Comparison of ENCODE assay signal across 22 cellular contexts in the genomic region with DNA sequence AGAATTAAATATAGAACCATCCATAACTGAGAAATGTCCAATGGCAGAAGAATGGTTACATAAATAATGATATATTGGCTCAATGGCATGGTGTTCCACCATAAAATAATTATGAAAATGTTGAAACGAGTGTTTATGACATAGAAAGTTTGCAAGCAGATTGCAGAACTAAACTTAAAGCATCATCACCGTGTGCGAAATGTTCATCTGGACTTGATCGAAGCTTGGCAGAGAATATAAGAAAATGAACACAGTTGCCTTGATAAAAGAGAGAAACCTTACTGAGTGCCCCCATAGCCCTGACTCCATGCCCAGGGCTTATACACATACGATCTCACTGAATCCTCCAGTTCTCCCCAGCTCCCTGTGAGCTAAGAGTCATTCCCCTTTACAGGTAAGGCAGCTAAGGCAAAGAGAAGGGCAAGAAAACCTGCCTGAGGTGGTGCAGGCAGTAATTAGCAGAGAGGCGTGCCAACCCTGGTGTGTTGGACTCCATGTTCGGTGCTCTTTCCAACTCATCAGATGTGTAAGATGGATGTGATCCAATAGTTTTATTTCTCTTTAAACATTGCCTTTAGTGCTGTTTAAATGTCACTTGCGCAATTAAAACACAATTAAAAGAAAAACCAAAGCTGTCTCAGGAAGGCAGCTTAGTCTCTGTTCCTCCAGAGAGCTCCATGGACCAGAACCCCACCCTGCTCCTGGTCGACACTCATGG. TPM values are rescaled to one million over a fixed set of nuclear protein-coding genes. Genes with fewer than 3 reads are reported as not detected.
DNase-seq lines count a peak whose midpoint lies in the region; ATAC-seq and TF ChIP-seq lines count a peak whose summit lies in the region.
"Had no signal": no experiment of that assay in that cellular context is flagged by ENCODE, and none has a peak within 500 bp of the region (broad histone marks: within the 10 kb centered on the region; RNA-seq: fewer than 3 reads in every experiment).

No MANE protein-coding gene starts in this region.

- 93 to 97% methylated on average over 6 to 9 of the region's 9 CpGs for WGBS in endodermal cell (ENCODE audit: insufficient coverage in 1 of 2, insufficient read length in 1 of 2), 2 experiments
- 81 to 83% (median 81%) methylated on average over 9 of the region's 9 CpGs for WGBS in ovary, 3 donors

- TF ChIP-seq CTCF in endodermal cell (conservative IDR thresholded peaks at IDR 0.05) (no peak), ovary (IDR thresholded peaks at IDR 0.05) (no peak)

- peak; percentile 13 for DNase-seq in activated CD8-positive, alpha-beta memory T cell treated with anti-CD3 and anti-CD28 coated beads, Interleukin-2, amount 50 U/mL, for 48 hours
- DNase-seq in activated CD8-positive, alpha-beta memory T cell treated with anti-CD3 and anti-CD28 coated beads, Interleukin-2, amount 10 ng/mL, durations not matched to agents 7 days and 5 days = no peak
- DNase-seq in endodermal cell = peak; percentile 19
- no peak for DNase-seq in ovary
- DNase-seq: 8988T; C1 segment of cervical spinal cord; CD8-positive, alpha-beta memory T cell; DMS53; GDM1; MM.1S; NCI-H1048; NCI-H1417 treated with DMSO at 0.1 percent for 48 hours; NCI-H187 treated with DMSO at 0.1 percent for 48 hours; NCI-H2227 treated with DMSO at 0.1 percent for 48 hours; NCI-H510A; NCI-H748 treated with DMSO at 0.1 percent for 48 hours had no signal

- no peak overlapping the region for H3K27ac Mint-ChIP-seq in activated CD8-positive, alpha-beta memory T cell treated with anti-CD3 and anti-CD28 coated beads, Interleukin-2, amount 10 ng/mL, durations not matched to agents 7 days and 5 days
- no peak overlapping the region for H3K27ac Mint-ChIP-seq in endodermal cell

- H3K27me3 Mint-ChIP-seq in activated CD8-positive, alpha-beta memory T cell treated with anti-CD3 and anti-CD28 coated beads, Interleukin-2, amount 10 ng/mL, durations not matched to agents 7 days and 5 days = peaks cover 2% of the 10 kb centered on the region
- peaks cover 7% of the 10 kb centered on the region for H3K27me3 Mint-ChIP-seq in endodermal cell (ENCODE audit: insufficient read depth)

- H3K27ac ChIP-seq in endodermal cell (ENCODE audit: low read depth, low read length) (no peak overlapping the region), mucosa of rectum (ENCODE audit: low read depth in 2 of 2, low read length in 2 of 2) (peak overlapping the region; percentile 32 to 59), ovary (no peak overlapping the region)

- CTCF ChIA-PET in activated CD8-positive, alpha-beta memory T cell treated with anti-CD3 and anti-CD28 coated beads, Interleukin-2, amount 10 ng/mL, durations not matched to agents 7 days and 5 days (lab: Charles Lee) = interaction anchor here (1.1 to 3.3 kb wide), 5 partner anchors 11 to 127 kb away, joined by 3 to 18 read pairs (median 4); no protein-coding TSS in a partner anchor

- H3K4me1 Mint-ChIP-seq in activated CD8-positive, alpha-beta memory T cell treated with anti-CD3 and anti-CD28 coated beads, Interleukin-2, amount 10 ng/mL, durations not matched to agents 7 days and 5 days = peaks cover 13% of the 10 kb centered on the region
- H3K4me1 Mint-ChIP-seq in endodermal cell = no peaks in the 10 kb centered on the region

- no peaks in the 10 kb centered on the region for H3K27me3 ChIP-seq in endodermal cell (ENCODE audit: control insufficient read depth, insufficient read depth, low read length, poor library complexity, severe bottlenecking)
- H3K27me3 ChIP-seq in mucosa of rectum (ENCODE audit: control insufficient read depth in 2 of 2, insufficient read depth in 2 of 2, low read length in 2 of 2) = no peaks in the 10 kb centered on the region
- H3K27me3 ChIP-seq in ovary = no peaks in the 10 kb centered on the region
- H3K27me3 ChIP-seq: Peyer's patch had no signal

- no peak for TF ChIP-seq EP300 in ovary (IDR thresholded peaks at IDR 0.05)

- H3K9me3 Mint-ChIP-seq in activated CD8-positive, alpha-beta memory T cell treated with anti-CD3 and anti-CD28 coated beads, Interleukin-2, amount 10 ng/mL, durations not matched to agents 7 days and 5 days (ENCODE audit: low read depth) = no peaks in the 10 kb centered on the region
- no peaks in the 10 kb centered on the region for H3K9me3 Mint-ChIP-seq in endodermal cell
- H3K9me3 Mint-ChIP-seq: CD8-positive, alpha-beta memory T cell had no signal

- no peaks in the 10 kb centered on the region for H3K36me3 ChIP-seq in endodermal cell (ENCODE audit: control insufficient read depth, insufficient read depth, low read length)
- H3K36me3 ChIP-seq in mucosa of rectum (ENCODE audit: control insufficient read depth in 2 of 2, insufficient read depth in 2 of 2, low read length in 2 of 2) = no peaks in the 10 kb centered on the region
- H3K36me3 ChIP-seq in ovary = no peaks in the 10 kb centered on the region
- H3K36me3 ChIP-seq: Peyer's patch had no signal

- no peaks in the 10 kb centered on the region for H3K36me3 Mint-ChIP-seq in activated CD8-positive, alpha-beta memory T cell treated with anti-CD3 and anti-CD28 coated beads, Interleukin-2, amount 10 ng/mL, durations not matched to agents 7 days and 5 days
- no peaks in the 10 kb centered on the region for H3K36me3 Mint-ChIP-seq in endodermal cell (ENCODE audit: low read depth)
- H3K36me3 Mint-ChIP-seq: CD8-positive, alpha-beta memory T cell had no signal

- intact Hi-C loops in ovary (cut with DNase I) = no loop called here

- no peak for ATAC-seq in activated CD8-positive, alpha-beta memory T cell treated with anti-CD3 and anti-CD28 coated beads, Interleukin-2, amount 10 ng/mL, durations not matched to agents 7 days and 5 days
- no peak for ATAC-seq in HG02938 (IDR thresholded peaks at IDR 0.05; ENCODE audit: unreplicated experiment)
- ATAC-seq in GM21423 (IDR thresholded peaks at IDR 0.05; ENCODE audit: unreplicated experiment) = no peak
- no peak for ATAC-seq in GM19463 (IDR thresholded peaks at IDR 0.05; ENCODE audit: unreplicated experiment)
- ATAC-seq: SK-N-SH treated with all-trans-retinoic acid at 6 μM for 48 hours had no signal

- H3K4me3 Mint-ChIP-seq in activated CD8-positive, alpha-beta memory T cell treated with anti-CD3 and anti-CD28 coated beads, Interleukin-2, amount 10 ng/mL, durations not matched to agents 7 days and 5 days = no peak overlapping the region
- no peak overlapping the region for H3K4me3 Mint-ChIP-seq in endodermal cell
- H3K4me3 Mint-ChIP-seq: CD8-positive, alpha-beta memory T cell had no signal

- no peaks in the 10 kb centered on the region for H3K9me3 ChIP-seq in endodermal cell (ENCODE audit: control insufficient read depth, low read length)
- no peaks in the 10 kb centered on the region for H3K9me3 ChIP-seq in mucosa of rectum (ENCODE audit: control insufficient read depth in 2 of 2, low read length in 2 of 2)
- no peaks in the 10 kb centered on the region for H3K9me3 ChIP-seq in ovary
- H3K9me3 ChIP-seq: Peyer's patch had no signal

- H3K4me3 ChIP-seq in endodermal cell (ENCODE audit: low read length) = no peak overlapping the region
- H3K4me3 ChIP-seq in mucosa of rectum (ENCODE audit: low read length in 2 of 2) = peak overlapping the region in 1 of 2 donors; percentile 39
- no peak overlapping the region for H3K4me3 ChIP-seq in ovary
- H3K4me3 ChIP-seq: Peyer's patch had no signal

- H3K9ac ChIP-seq in endodermal cell (ENCODE audit: extremely low read depth, low read length, poor library complexity, severe bottlenecking) = no peak overlapping the region
- peak overlapping the region in 1 of 2 donors; percentile 35 for H3K9ac ChIP-seq in mucosa of rectum (ENCODE audit: low read depth in 1 of 2, low read length in 2 of 2)

- TF ChIP-seq POLR2A in ovary (IDR thresholded peaks at IDR 0.05) = no peak

- H3K4me1 ChIP-seq in endodermal cell (ENCODE audit: control insufficient read depth, insufficient read depth, low read length) = no peaks in the 10 kb centered on the region
- H3K4me1 ChIP-seq in mucosa of rectum (ENCODE audit: control insufficient read depth in 2 of 2, insufficient read depth in 2 of 2, low read length in 2 of 2) = peaks cover 14 to 18% of the 10 kb centered on the region in 2 donors
- H3K4me1 ChIP-seq in ovary (ENCODE audit: insufficient read depth) = no peaks in the 10 kb centered on the region

RNA-seq across cellular contexts. Expression of gene SPOCD1, which starts 21.8 kb away (rescaled TPM):
- total RNA-seq in activated CD8-positive, alpha-beta memory T cell treated with anti-CD3 and anti-CD28 coated beads, Interleukin-2, amount 10 ng/mL, durations not matched to agents 7 days and 5 days = not detected
- 1 to 10 TPM; 2.0 to 3.1 TPM for total RNA-seq in endodermal cell
- 1.00 TPM for polyA plus RNA-seq in endodermal cell (2013, experiment 1 of 2)
- polyA plus RNA-seq in endodermal cell (2013, experiment 2 of 2) = 1.4 TPM
- 1 to 10 TPM in 2 of 7 donors, under 1 TPM in 4, not detected in 1; 0.15 to 1.7 (median 0.54) TPM for total RNA-seq in ovary
- under 1 TPM; 0.30 to 0.42 TPM for polyA plus RNA-seq in ovary
- polyA plus RNA-seq: CD8-positive, alpha-beta memory T cell had no signal

Comparison
In these comparisons a context has a peak if more than half of its experiments do, and no peak if none do; other contexts are left out.
1. DNase-seq: peak in activated CD8-positive, alpha-beta memory T cell treated with anti-CD3 and anti-CD28 coated beads, Interleukin-2, amount 50 U/mL, for 48 hours (single experiment) and endodermal cell (single experiment); none in activated CD8-positive, alpha-beta memory T cell treated with anti-CD3 and anti-CD28 coated beads, Interleukin-2, amount 10 ng/mL, durations not matched to agents 7 days and 5 days (single experiment) and ovary (0 of 5).
2. H3K27ac ChIP-seq: peak in mucosa of rectum (2 of 2); none in endodermal cell (single experiment) and ovary (0 of 2).